In genomic region chr7:1287629-1288225, GRCh38 we compare ENCODE assay signal across 28 cellular contexts. TPM values are rescaled to one million over a fixed set of nuclear protein-coding genes. Genes with fewer than 3 reads are reported as not detected.
"Had no signal": no experiment of that assay in that cellular context is flagged by ENCODE, and none has a peak within 500 bp of the region (broad histone marks: within the 10 kb centered on the region; RNA-seq: fewer than 3 reads in every experiment).

No MANE protein-coding gene starts in this region.

- ATAC-seq: activated CD4-positive, alpha-beta T cell treated with anti-CD3 and anti-CD28 coated beads for 36 hours; activated T-cell treated with anti-CD3 and anti-CD28 coated beads, Interleukin-2, amount 50 U/mL, for 72 hours; effector memory CD8-positive, alpha-beta T cell; gastroesophageal sphincter; lower lobe of right lung; sciatic nerve; stimulated activated memory B cell treated with anti-CD40 and anti-IgM and Interleukin-4, amounts not matched to agents 10 μg/mL and 1 μg/mL and 100 μg/mL, for 72 hours had no signal

- H3K4me3 Mint-ChIP-seq: activated CD4-positive, alpha-beta T cell treated with anti-CD3 and anti-CD28 coated beads for 36 hours; activated naive CD8-positive, alpha-beta T cell; activated T-cell treated with anti-CD3 and anti-CD28 coated beads, Interleukin-2, amount 50 U/mL, for 72 hours; brain; neural progenitor cell; stimulated activated memory B cell treated with anti-CD40 and anti-IgM and Interleukin-4, amounts not matched to agents 10 μg/mL and 1 μg/mL and 100 μg/mL, for 72 hours; stimulated activated naive CD8-positive, alpha-beta T cell treated with anti-CD3 and anti-CD28 coated beads, Interleukin-15, amount 100 ng/mL, for 72 hours; T-helper 2 cell treated with Interferon-gamma antibody and Interleukin-4, amounts not matched to agents 5 μg/mL and 100 μg/mL, for 36 hours had no signal

- H3K27me3 Mint-ChIP-seq: brain had no signal

- H3K27ac Mint-ChIP-seq: activated CD4-positive, alpha-beta T cell treated with anti-CD3 and anti-CD28 coated beads for 36 hours; activated naive CD8-positive, alpha-beta T cell; activated T-cell treated with anti-CD3 and anti-CD28 coated beads, Interleukin-2, amount 50 U/mL, for 72 hours; effector memory CD8-positive, alpha-beta T cell; naive B cell; stimulated activated memory B cell treated with anti-CD40 and anti-IgM and Interleukin-4, amounts not matched to agents 10 μg/mL and 1 μg/mL and 100 μg/mL, for 72 hours; stimulated activated naive CD8-positive, alpha-beta T cell treated with anti-CD3 and anti-CD28 coated beads, Interleukin-15, amount 100 ng/mL, for 72 hours; T-helper 2 cell treated with Interferon-gamma antibody and Interleukin-4, amounts not matched to agents 5 μg/mL and 100 μg/mL, for 36 hours had no signal

- H3K36me3 Mint-ChIP-seq: activated naive CD8-positive, alpha-beta T cell; brain; naive B cell; neural progenitor cell; stimulated activated memory B cell treated with anti-CD40 and anti-IgM and Interleukin-4, amounts not matched to agents 10 μg/mL and 1 μg/mL and 100 μg/mL, for 72 hours had no signal

- DNase-seq: activated CD4-positive, alpha-beta T cell treated with anti-CD3 and anti-CD28 coated beads for 36 hours; activated CD4-positive, CD25-positive, alpha-beta regulatory T cell; activated naive CD4-positive, alpha-beta T cell treated with Interleukin-2 at 50 U/mL for 16 hours; activated T-cell treated with anti-CD3 and anti-CD28 coated beads for 4 hours; activated T-cell treated with anti-CD3 and anti-CD28 coated beads, Interleukin-2, amount 50 U/mL, for 72 hours; cortex of kidney; effector memory CD8-positive, alpha-beta T cell; hippocampal formation; mesendoderm; naive B cell; stimulated activated CD4-positive, alpha-beta T cell treated with anti-CD3 and anti-CD28 coated beads, Interleukin-4, amount 100 ng/mL, for 24 hours; stimulated activated naive CD8-positive, alpha-beta T cell treated with anti-CD3 and anti-CD28 coated beads, Interleukin-15, amount 100 ng/mL, for 72 hours; T-helper 1 cell had no signal

- H3K9me3 Mint-ChIP-seq: activated T-cell treated with anti-CD3 and anti-CD28 coated beads, Interleukin-2, amount 50 U/mL, for 72 hours; effector memory CD8-positive, alpha-beta T cell; neural progenitor cell; stimulated activated memory B cell treated with anti-CD40 and anti-IgM and Interleukin-4, amounts not matched to agents 10 μg/mL and 1 μg/mL and 100 μg/mL, for 72 hours; stimulated activated naive CD8-positive, alpha-beta T cell treated with anti-CD3 and anti-CD28 coated beads, Interleukin-15, amount 100 ng/mL, for 72 hours; T-helper 2 cell treated with Interferon-gamma antibody and Interleukin-4, amounts not matched to agents 5 μg/mL and 100 μg/mL, for 36 hours had no signal

RNA-seq across cellular contexts. Expression of gene UNCX, which starts 55.1 kb away (rescaled TPM):
- total RNA-seq: activated CD4-positive, alpha-beta T cell treated with anti-CD3 and anti-CD28 coated beads for 36 hours; activated T-cell treated with anti-CD3 and anti-CD28 coated beads, Interleukin-2, amount 50 U/mL, for 72 hours; chondrocyte; endothelial cell of umbilical vein; fibroblast of lung; fibroblast of villous mesenchyme; gastroesophageal sphincter; lower lobe of right lung; omental fat pad; sciatic nerve; upper lobe of left lung; vagina had no signal
